Comparison of ENCODE assay signal across 14 cellular contexts in genomic region chr3:197327701-197328100, GRCh38. TPM values are rescaled to one million over a fixed set of nuclear protein-coding genes. Genes with fewer than 3 reads are reported as not detected.
DNase-seq lines count a peak whose midpoint lies in the region; ATAC-seq and TF ChIP-seq lines count a peak whose summit lies in the region.
"Had no signal": no experiment of that assay in that cellular context is flagged by ENCODE, and none has a peak within 500 bp of the region (broad histone marks: within the 10 kb centered on the region; RNA-seq: fewer than 3 reads in every experiment).

No MANE protein-coding gene starts in this region.

- H3K27ac ChIP-seq in GM23248, result no peak overlapping the region
- peak overlapping the region; percentile 96 for H3K27ac ChIP-seq in angular gyrus (ENCODE audit: low read depth, low read length)
- H3K27ac ChIP-seq in psoas muscle, result peak overlapping the region; percentile 36
- H3K27ac ChIP-seq: VCaP had no signal

- peak; percentile 82 to 94 (median 85) for ATAC-seq in psoas muscle
- no peak for ATAC-seq in stimulated activated effector memory CD8-positive, alpha-beta T cell treated with anti-CD3 and anti-CD28 coated beads, Interleukin-12 subunit alpha, Interleukin-12 subunit beta, amount 100 ng/mL, for 72 hours

- H4K20me1 ChIP-seq in GM23248 (ENCODE audit: insufficient read depth), result no peaks in the 10 kb centered on the region

- H3K4me3 Mint-ChIP-seq in stimulated activated effector memory CD8-positive, alpha-beta T cell treated with anti-CD3 and anti-CD28 coated beads, Interleukin-12 subunit alpha, Interleukin-12 subunit beta, amount 100 ng/mL, for 72 hours, result no peak overlapping the region
- H3K4me3 Mint-ChIP-seq: activated naive CD8-positive, alpha-beta T cell; CD4-positive, CD25-positive, alpha-beta regulatory T cell; type B pancreatic cell had no signal

- peaks cover 7% of the 10 kb centered on the region for H3K4me1 Mint-ChIP-seq in stimulated activated effector memory CD8-positive, alpha-beta T cell treated with anti-CD3 and anti-CD28 coated beads, Interleukin-12 subunit alpha, Interleukin-12 subunit beta, amount 100 ng/mL, for 72 hours
- H3K4me1 Mint-ChIP-seq: CD4-positive, CD25-positive, alpha-beta regulatory T cell had no signal

- TF ChIP-seq CTCF in foreskin fibroblast (IDR thresholded peaks at IDR 0.05; ENCODE audit: low read depth, low read length), result no peak
- no peak for TF ChIP-seq CTCF in psoas muscle (IDR thresholded peaks at IDR 0.05)

- no peaks in the 10 kb centered on the region for H3F3A ChIP-seq in GM23248 (ENCODE audit: insufficient read depth)

- in situ Hi-C loops in GM23248 (cut with MboI), result no loop called here

- H3K9me3 Mint-ChIP-seq in stimulated activated effector memory CD8-positive, alpha-beta T cell treated with anti-CD3 and anti-CD28 coated beads, Interleukin-12 subunit alpha, Interleukin-12 subunit beta, amount 100 ng/mL, for 72 hours, result no peaks in the 10 kb centered on the region
- H3K9me3 Mint-ChIP-seq: CD4-positive, CD25-positive, alpha-beta regulatory T cell had no signal

- H3K4me3 ChIP-seq in GM23248 (no peak overlapping the region), foreskin fibroblast (ENCODE audit: low read depth in 1 of 2, low read length in 2 of 2) (no peak overlapping the region), psoas muscle (no peak overlapping the region)

- H3K9me2 ChIP-seq in GM23248 (ENCODE audit: insufficient read depth), result no peaks in the 10 kb centered on the region

- no peaks in the 10 kb centered on the region for H3K79me2 ChIP-seq in GM23248 (ENCODE audit: insufficient read depth)

- H3K27ac Mint-ChIP-seq in stimulated activated effector memory CD8-positive, alpha-beta T cell treated with anti-CD3 and anti-CD28 coated beads, Interleukin-12 subunit alpha, Interleukin-12 subunit beta, amount 100 ng/mL, for 72 hours, result no peak overlapping the region
- H3K27ac Mint-ChIP-seq: activated naive CD8-positive, alpha-beta T cell; CD4-positive, CD25-positive, alpha-beta regulatory T cell; type B pancreatic cell had no signal

- H3K9ac ChIP-seq in GM23248, result no peak overlapping the region

- H3K36me3 ChIP-seq in GM23248 (ENCODE audit: low read depth) (no peaks in the 10 kb centered on the region), psoas muscle (ENCODE audit: insufficient read depth in 1 of 2, low read depth in 1 of 2) (no peaks in the 10 kb centered on the region)

- H3K4me2 ChIP-seq in GM23248 (ENCODE audit: unreplicated experiment), result no peak overlapping the region

- WGBS in GM23248 (ENCODE audit: low coverage in 1 of 2, low lambda C conversion rate in 2 of 2, missing lambda C conversion rate in 2 of 2), 2 experiments, result 23% methylated on average over 3 of the region's 3 CpGs
- 21 to 32% (median 28%) methylated on average over 3 of the region's 3 CpGs for WGBS in psoas muscle, 3 donors

- H3K4me1 ChIP-seq in GM23248 (ENCODE audit: insufficient read depth) (no peaks in the 10 kb centered on the region), psoas muscle (peaks cover 15% of the 10 kb centered on the region)

- H3K9me3 ChIP-seq in GM23248 (ENCODE audit: low read depth) (no peaks in the 10 kb centered on the region), psoas muscle (no peaks in the 10 kb centered on the region)

- H3K27me3 ChIP-seq in GM23248 (replicated peaks; ENCODE audit: insufficient read depth) (no peaks in the 10 kb centered on the region; the same call in 1 of the 2 replicates), psoas muscle (ENCODE audit: insufficient read depth in 3 of 3, low read length in 2 of 3) (no peaks in the 10 kb centered on the region)

- H2AFZ ChIP-seq in GM23248, result no peak overlapping the region

- intact Hi-C loops in psoas muscle (cut with DNase I), result no loop called here

- H3K36me3 Mint-ChIP-seq in stimulated activated effector memory CD8-positive, alpha-beta T cell treated with anti-CD3 and anti-CD28 coated beads, Interleukin-12 subunit alpha, Interleukin-12 subunit beta, amount 100 ng/mL, for 72 hours, result no peaks in the 10 kb centered on the region
- H3K36me3 Mint-ChIP-seq: CD4-positive, CD25-positive, alpha-beta regulatory T cell had no signal

- DNase-seq in GM23248, result peak; percentile 40
- peak; percentile 54 to 78 for DNase-seq in foreskin fibroblast
- DNase-seq in psoas muscle, result no peak
- no peak for DNase-seq in activated naive CD4-positive, alpha-beta T cell treated with anti-CD3 and anti-CD28 coated beads, Interleukin-2, amount 50 U/mL, for 16 hours
- no peak for DNase-seq in stimulated activated effector memory CD8-positive, alpha-beta T cell treated with anti-CD3 and anti-CD28 coated beads, Interleukin-12 subunit alpha, Interleukin-12 subunit beta, amount 100 ng/mL, for 72 hours (ENCODE audit: low spot score in 2 of 2)
- DNase-seq in UCSD-AML1 (lab: John Stamatoyannopoulos, UW; ENCODE audit: unreplicated experiment), result no peak
- DNase-seq: CD4-positive, CD25-positive, alpha-beta regulatory T cell; cortex of kidney; NCI-H1417 treated with DMSO at 0.1 percent for 48 hours; stimulated activated CD4-positive, alpha-beta T cell treated with anti-CD3 and anti-CD28 coated beads, Interleukin-2, amount 100 ng/mL, for 24 hours had no signal

RNA-seq across cellular contexts. Expression of gene DLG1, which starts 29.3 kb away (rescaled TPM):
- total RNA-seq in GM23248 (2014; rRNA removed; shearing (Covaris generic)), result 45.9 and 63.0 TPM in 2 replicates
- polyA plus RNA-seq in GM23248 (2016; fragmentation: Nextera tagmentation; extraction: Ambion mirVana) (19.6 and 23.2 TPM in 2 replicates), psoas muscle (10 to 100 TPM; 16.1 to 42.8 (median 21.6) TPM)
- 10 to 100 TPM; 51.3 to 57.6 (median 52.8) TPM for total RNA-seq in psoas muscle

Comparison
In these comparisons a context has a peak if more than half of its experiments do, and no peak if none do; other contexts are left out.
1. DNase-seq: peak in GM23248 (single experiment) and foreskin fibroblast (2 of 2); none in psoas muscle (0 of 2), activated naive CD4-positive, alpha-beta T cell treated with anti-CD3 and anti-CD28 coated beads, Interleukin-2, amount 50 U/mL, for 16 hours (single experiment), stimulated activated effector memory CD8-positive, alpha-beta T cell treated with anti-CD3 and anti-CD28 coated beads, Interleukin-12 subunit alpha, Interleukin-12 subunit beta, amount 100 ng/mL, for 72 hours (0 of 2) and UCSD-AML1 (single experiment).